ENCODE assay signal across 14 cellular contexts in the genomic region with DNA sequence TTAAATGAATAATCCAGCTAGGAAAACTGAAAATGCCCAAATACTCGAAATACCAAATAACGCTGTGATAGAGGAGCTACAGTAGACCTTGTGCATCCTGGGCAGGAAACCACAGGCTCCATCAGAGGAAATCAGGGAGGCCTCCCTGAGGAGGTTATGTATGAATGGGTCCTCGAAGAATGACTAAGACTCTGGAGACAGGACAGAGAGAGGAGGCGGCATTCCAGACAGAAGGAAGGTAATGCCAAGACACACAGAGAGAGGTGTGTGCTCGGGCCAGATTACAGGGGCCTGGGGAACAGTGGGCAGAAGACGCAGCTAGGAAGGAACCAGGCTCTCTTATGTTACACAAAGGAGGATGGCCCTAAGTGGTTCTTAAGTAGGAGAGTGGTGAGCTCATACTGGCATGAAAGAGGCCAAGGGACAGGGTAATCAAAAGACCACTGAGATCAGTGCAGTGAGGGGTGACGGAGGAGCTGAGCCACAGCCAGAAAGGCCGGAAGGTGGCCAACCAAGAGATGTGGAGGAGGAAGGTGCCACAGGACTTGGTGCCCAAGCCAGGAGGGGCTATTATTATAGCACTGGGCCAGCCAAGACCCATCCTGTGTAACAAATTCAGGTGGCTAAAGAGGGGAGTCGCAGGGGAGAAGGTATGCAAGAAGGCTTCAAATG.
DNase-seq lines count a peak whose midpoint lies in the region; ATAC-seq and TF ChIP-seq lines count a peak whose summit lies in the region.
"Had no signal": no experiment of that assay in that cellular context is flagged by ENCODE, and none has a peak within 500 bp of the region (broad histone marks: within the 10 kb centered on the region; RNA-seq: fewer than 3 reads in every experiment).

No MANE protein-coding gene starts in this region.

- no peak for TF ChIP-seq CTCF in nephron (IDR thresholded peaks at IDR 0.05; ENCODE audit: unreplicated experiment in 3 of 3)

- no peak overlapping the region for H3K4me3 Mint-ChIP-seq in dendritic cell treated with granulocyte-macrophage colony-stimulating factor and Interleukin-4, amounts not matched to agents 40 ng/mL and 50 ng/mL, for 4 days
- H3K4me3 Mint-ChIP-seq in nephron = no peak overlapping the region
- H3K4me3 Mint-ChIP-seq: activated T-helper 1 cell treated with anti-CD3 and anti-CD28 coated beads, Interleukin-12 subunit alpha, Interleukin-12 subunit beta, Interleukin-2, Interleukin-4 antibody, amounts not matched to agents 30 ng/mL and 10 ng/mL and 1 ng/mL, durations not matched to agents 14 hours and 24 hours and 36 hours; GM23338; neural crest cell had no signal

- peaks cover 81% of the 10 kb centered on the region for H3K4me1 Mint-ChIP-seq in dendritic cell treated with granulocyte-macrophage colony-stimulating factor and Interleukin-4, amounts not matched to agents 40 ng/mL and 50 ng/mL, for 4 days (ENCODE audit: low read depth)
- peaks cover 15% of the 10 kb centered on the region for H3K4me1 Mint-ChIP-seq in nephron

- peaks cover 41% of the 10 kb centered on the region for H3K36me3 Mint-ChIP-seq in dendritic cell treated with granulocyte-macrophage colony-stimulating factor and Interleukin-4, amounts not matched to agents 40 ng/mL and 50 ng/mL, for 4 days (ENCODE audit: low read depth)
- peaks cover 17% of the 10 kb centered on the region for H3K36me3 Mint-ChIP-seq in nephron (ENCODE audit: low read depth)

- no peaks in the 10 kb centered on the region for H3K27me3 Mint-ChIP-seq in dendritic cell treated with granulocyte-macrophage colony-stimulating factor and Interleukin-4, amounts not matched to agents 40 ng/mL and 50 ng/mL, for 4 days
- no peaks in the 10 kb centered on the region for H3K27me3 Mint-ChIP-seq in nephron (ENCODE audit: low read depth)

- no peak for ATAC-seq in HG02678 (IDR thresholded peaks at IDR 0.05; ENCODE audit: unreplicated experiment)
- ATAC-seq: foreskin keratinocyte, GM23338 had no signal

- peaks cover 14% of the 10 kb centered on the region for H3K9me3 Mint-ChIP-seq in dendritic cell treated with granulocyte-macrophage colony-stimulating factor and Interleukin-4, amounts not matched to agents 40 ng/mL and 50 ng/mL, for 4 days
- H3K9me3 Mint-ChIP-seq in nephron = peaks cover 7% of the 10 kb centered on the region

- peak overlapping the region; percentile 7 for H3K27ac Mint-ChIP-seq in dendritic cell treated with granulocyte-macrophage colony-stimulating factor and Interleukin-4, amounts not matched to agents 40 ng/mL and 50 ng/mL, for 4 days
- peak overlapping the region in 2 of 3 experiments; percentile 4 to 19 for H3K27ac Mint-ChIP-seq in nephron
- H3K27ac Mint-ChIP-seq: activated T-helper 1 cell treated with anti-CD3 and anti-CD28 coated beads, Interleukin-12 subunit alpha, Interleukin-12 subunit beta, Interleukin-2, Interleukin-4 antibody, amounts not matched to agents 30 ng/mL and 10 ng/mL and 1 ng/mL, durations not matched to agents 14 hours and 24 hours and 36 hours; GM23338 had no signal

- intact Hi-C loops in dendritic cell treated with granulocyte-macrophage colony-stimulating factor and Interleukin-4, amounts not matched to agents 40 ng/mL and 50 ng/mL, for 4 days (cut with micrococcal nuclease) = no loop called here

- DNase-seq in EL = peak; percentile 11
- peak; percentile 37 for DNase-seq in NCI-H226
- no peak for DNase-seq in NK-92 (lab: John Stamatoyannopoulos, UW; ENCODE audit: unreplicated experiment)
- no peak for DNase-seq in stimulated activated naive CD4-positive, alpha-beta T cell treated with Interleukin-2 at 50 U/mL for 16 hours (lab: John Stamatoyannopoulos, UW)
- DNase-seq: colonic mucosa, foreskin keratinocyte, MM.1S, NCI-H510A had no signal

Comparison
In these comparisons a context has a peak if more than half of its experiments do, and no peak if none do; other contexts are left out.
1. DNase-seq: peak in EL (single experiment) and NCI-H226 (single experiment); none in NK-92 (single experiment) and stimulated activated naive CD4-positive, alpha-beta T cell treated with Interleukin-2 at 50 U/mL for 16 hours (single experiment).